25 cellular contexts compared by ENCODE assay signal in genomic region chr1:29674625-29675326, GRCh38.
DNase-seq lines count a peak whose midpoint lies in the region; TF ChIP-seq lines count a peak whose summit lies in the region.
"Had no signal": no experiment of that assay in that cellular context is flagged by ENCODE, and none has a peak within 500 bp of the region (broad histone marks: within the 10 kb centered on the region; RNA-seq: fewer than 3 reads in every experiment).

No MANE protein-coding gene starts in this region.

- H3K9ac ChIP-seq in BLaER1 treated with 17β-estradiol and CSF1 and Interleukin-3, amounts not matched to agents 10 nM and 100 nM = no peak overlapping the region

- TF ChIP-seq CTCF in progenitor cell of endocrine pancreas (IDR thresholded peaks at IDR 0.05; ENCODE audit: unreplicated experiment) (no peak), osteoblast (IDR thresholded peaks at IDR 0.05; ENCODE audit: extremely low read depth, low read depth, low read length) (no peak)

- no peaks in the 10 kb centered on the region for H3K27me3 Mint-ChIP-seq in progenitor cell of endocrine pancreas

- H2AFZ ChIP-seq in osteoblast (ENCODE audit: low read length) = no peak overlapping the region

- no peaks in the 10 kb centered on the region; a peak in 2 of 22 replicates for H4K20me1 ChIP-seq in BLaER1 treated with 17β-estradiol and CSF1 and Interleukin-3, amounts not matched to agents 10 nM and 100 nM
- H4K20me1 ChIP-seq in osteoblast (ENCODE audit: insufficient read depth, low read length) = no peaks in the 10 kb centered on the region

- no peak overlapping the region for H3K4me3 Mint-ChIP-seq in progenitor cell of endocrine pancreas (ENCODE audit: low read depth)
- H3K4me3 Mint-ChIP-seq: activated naive CD4-positive, alpha-beta T cell treated with anti-CD3 and anti-CD28 coated beads for 36 hours; memory B cell; naive thymus-derived CD8-positive, alpha-beta T cell had no signal

- peak overlapping the region; percentile 24 for H3K27ac Mint-ChIP-seq in progenitor cell of endocrine pancreas
- H3K27ac Mint-ChIP-seq: activated naive CD4-positive, alpha-beta T cell treated with anti-CD3 and anti-CD28 coated beads for 36 hours; memory B cell had no signal

- H3K36me3 ChIP-seq in BLaER1 treated with 17β-estradiol and CSF1 and Interleukin-3, amounts not matched to agents 10 nM and 100 nM = no peaks in the 10 kb centered on the region
- no peaks in the 10 kb centered on the region for H3K36me3 ChIP-seq in osteoblast (ENCODE audit: insufficient read depth, low read length)
- H3K36me3 ChIP-seq: HAP-1 had no signal

- no peaks in the 10 kb centered on the region for H3K9me3 Mint-ChIP-seq in progenitor cell of endocrine pancreas (ENCODE audit: low read depth)
- H3K9me3 Mint-ChIP-seq: activated naive CD4-positive, alpha-beta T cell treated with anti-CD3 and anti-CD28 coated beads for 36 hours; naive thymus-derived CD8-positive, alpha-beta T cell had no signal

- H3K4me3 ChIP-seq in BLaER1 treated with 17β-estradiol and CSF1 and Interleukin-3, amounts not matched to agents 10 nM and 100 nM = no peak overlapping the region
- H3K4me3 ChIP-seq in osteoblast (ENCODE audit: insufficient read depth, low read length) = no peak overlapping the region
- H3K4me3 ChIP-seq: dorsolateral prefrontal cortex, HAP-1, skin epidermis had no signal

- no peaks in the 10 kb centered on the region for H3K79me2 ChIP-seq in osteoblast (ENCODE audit: insufficient read depth, low read length)

- peaks cover 6 to 30% (median 16%) of the 10 kb centered on the region in 10 experiments; a peak in 19 of 20 replicates for H3K4me1 ChIP-seq in BLaER1 treated with 17β-estradiol and CSF1 and Interleukin-3, amounts not matched to agents 10 nM and 100 nM
- no peaks in the 10 kb centered on the region for H3K4me1 ChIP-seq in osteoblast (ENCODE audit: insufficient read depth, low read length)
- H3K4me1 ChIP-seq: Caco-2, HAP-1 had no signal

- peak overlapping the region in 9 of 11 experiments; percentile 15 to 68 (median 60); a peak in 13 of 22 replicates for H3K4me2 ChIP-seq in BLaER1 treated with 17β-estradiol and CSF1 and Interleukin-3, amounts not matched to agents 10 nM and 100 nM
- H3K4me2 ChIP-seq in osteoblast (ENCODE audit: insufficient read depth, low read length) = no peak overlapping the region

- H3K4me1 Mint-ChIP-seq in progenitor cell of endocrine pancreas (ENCODE audit: low read depth) = peaks cover 3% of the 10 kb centered on the region
- H3K4me1 Mint-ChIP-seq: memory B cell had no signal

- peaks cover 0 to 2% (median 0%) of the 10 kb centered on the region in 11 experiments; a peak in 1 of 22 replicates for H3K9me3 ChIP-seq in BLaER1 treated with 17β-estradiol and CSF1 and Interleukin-3, amounts not matched to agents 10 nM and 100 nM (replicated peaks in 1 of 11)
- no peaks in the 10 kb centered on the region for H3K9me3 ChIP-seq in osteoblast (ENCODE audit: low read depth, low read length)
- H3K9me3 ChIP-seq: Caco-2, HAP-1 had no signal

- H3K27ac ChIP-seq in BLaER1 treated with 17β-estradiol and CSF1 and Interleukin-3, amounts not matched to agents 10 nM and 100 nM = no peak overlapping the region
- H3K27ac ChIP-seq in osteoblast (ENCODE audit: low read depth, low read length) = no peak overlapping the region
- H3K27ac ChIP-seq: dorsolateral prefrontal cortex, skin epidermis had no signal

- DNase-seq in activated CD8-positive, alpha-beta memory T cell treated with anti-CD3 and anti-CD28 coated beads, Interleukin-2, amount 50 U/mL, for 48 hours = peak; percentile 30
- DNase-seq in islet precursor cell (peak; percentile 30), progenitor cell of endocrine pancreas (ENCODE audit: low spot score, unreplicated experiment) (no peak), osteoblast (ENCODE audit: insufficient read length, low spot score, missing footprints) (no peak), NCI-H524 treated with DMSO at 0.1 percent for 48 hours (lab: John Stamatoyannopoulos, UW) (no peak), midbrain (lab: John Stamatoyannopoulos, UW) (no peak)
- no peak for DNase-seq in activated T-cell treated with anti-CD3 and anti-CD28 coated beads, Interleukin-2, amount 50 U/mL, for 1 hour
- DNase-seq: ACHN; activated CD4-positive, alpha-beta T cell treated with anti-CD3 and anti-CD28 coated beads for 1 hour; activated naive CD4-positive, alpha-beta T cell treated with anti-CD3 and anti-CD28 coated beads for 36 hours; C1 segment of cervical spinal cord; Caco-2; DND-41; Kasumi-1; MV-4-11; NCI-H1694; NCI-H526 treated with DMSO at 0.1 percent for 48 hours; stimulated activated CD4-positive, alpha-beta T cell treated with anti-CD3 and anti-CD28 coated beads, Interleukin-1b, Interleukin-23, amount 100 ng/mL, for 48 hours; substantia nigra had no signal

- no peaks in the 10 kb centered on the region for H3K27me3 ChIP-seq in BLaER1 treated with 17β-estradiol and CSF1 and Interleukin-3, amounts not matched to agents 10 nM and 100 nM
- no peaks in the 10 kb centered on the region for H3K27me3 ChIP-seq in osteoblast (ENCODE audit: insufficient read depth, low read length)

- no peaks in the 10 kb centered on the region for H3K36me3 Mint-ChIP-seq in progenitor cell of endocrine pancreas (ENCODE audit: insufficient read depth)
- H3K36me3 Mint-ChIP-seq: memory B cell; naive thymus-derived CD8-positive, alpha-beta T cell had no signal

Comparison
In these comparisons a context has a peak if more than half of its experiments do, and no peak if none do; other contexts are left out.
1. DNase-seq: peak in activated CD8-positive, alpha-beta memory T cell treated with anti-CD3 and anti-CD28 coated beads, Interleukin-2, amount 50 U/mL, for 48 hours (single experiment) and islet precursor cell (single experiment); none in progenitor cell of endocrine pancreas (single experiment), activated T-cell treated with anti-CD3 and anti-CD28 coated beads, Interleukin-2, amount 50 U/mL, for 1 hour (single experiment), osteoblast (single experiment), NCI-H524 treated with DMSO at 0.1 percent for 48 hours (single experiment) and midbrain (single experiment).